14 cellular contexts compared by ENCODE assay signal in the genomic region with DNA sequence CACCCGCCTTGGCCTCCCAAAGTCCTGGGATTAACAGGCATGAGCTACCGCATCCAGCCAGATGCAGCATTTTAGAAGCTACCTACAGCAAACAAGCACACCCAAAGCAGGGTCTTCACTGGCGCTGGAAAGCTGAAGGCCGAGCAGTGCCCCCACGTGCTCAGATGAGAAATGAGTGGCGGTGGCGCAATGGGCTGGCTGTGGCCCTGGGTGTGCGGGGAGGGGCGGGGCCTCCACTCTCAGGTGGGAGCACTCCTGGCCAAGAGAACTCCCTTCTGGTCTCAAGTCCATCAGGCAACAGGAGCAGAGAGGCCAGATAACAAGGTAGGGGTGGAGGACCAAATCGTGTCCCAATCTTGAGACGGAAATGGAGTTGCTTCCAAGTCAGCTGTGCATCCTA. TPM values are rescaled to one million over a fixed set of nuclear protein-coding genes. Genes with fewer than 3 reads are reported as not detected.
DNase-seq lines count a peak whose midpoint lies in the region; TF ChIP-seq lines count a peak whose summit lies in the region.
"Had no signal": no experiment of that assay in that cellular context is flagged by ENCODE, and none has a peak within 500 bp of the region (broad histone marks: within the 10 kb centered on the region; RNA-seq: fewer than 3 reads in every experiment).

No MANE protein-coding gene starts in this region.

- no peaks in the 10 kb centered on the region for H3K9me2 ChIP-seq in GM23248 (ENCODE audit: insufficient read depth)

- POLR2A ChIA-PET in RWPE1 (lab: Yijun Ruan, JAX; ENCODE audit: low non-redundant PET), result no interaction called here

- no peak overlapping the region for H2AFZ ChIP-seq in GM23248

- WGBS in GM23248 (ENCODE audit: low coverage in 1 of 2, low lambda C conversion rate in 2 of 2, missing lambda C conversion rate in 2 of 2), 2 experiments, result 87 to 92% methylated on average over 11 of the region's 11 CpGs
- 76% methylated on average over 5 of the region's 11 CpGs; no CpG with 5 or more reads in 1 of the 2 donors for WGBS in esophagus squamous epithelium, 2 donors

- CTCF ChIA-PET in RWPE1 (lab: Yijun Ruan, JAX), result interaction anchor here (0.6 kb wide), 1 partner anchor 75 kb away, joined by 4 read pairs; no protein-coding TSS in a partner anchor

- H3F3A ChIP-seq in GM23248 (ENCODE audit: insufficient read depth), result peaks cover 12% of the 10 kb centered on the region; the same call in 1 of the 2 replicates

- H4K20me1 ChIP-seq in GM23248 (ENCODE audit: insufficient read depth), result no peaks in the 10 kb centered on the region

- DNase-seq in GM23248 (no peak), RWPE1 (ENCODE audit: low spot score) (no peak), esophagus squamous epithelium (lab: John Stamatoyannopoulos, UW) (no peak), retina (no peak), SHP77 treated with DMSO at 0.1 percent for 48 hours (lab: John Stamatoyannopoulos, UW) (no peak), SW480 (ENCODE audit: low spot score) (no peak)
- DNase-seq: AML-193, Karpas-422, MG63, NCI-H1048, NCI-H1930, NCI-H226, NCI-H524 had no signal

- peaks cover 17% of the 10 kb centered on the region; the same call in 1 of the 2 replicates for H3K36me3 ChIP-seq in GM23248 (ENCODE audit: low read depth)
- peaks cover 0 to 48% (median 7%) of the 10 kb centered on the region in 3 donors for H3K36me3 ChIP-seq in esophagus squamous epithelium
- H3K36me3 ChIP-seq in subcutaneous abdominal adipose tissue (ENCODE audit: control insufficient read depth in 5 of 5, insufficient read depth in 5 of 5, low read length in 5 of 5), result peaks cover 0 to 42% (median 28%) of the 10 kb centered on the region in 5 donors
- H3K36me3 ChIP-seq: MG63 had no signal

- H3K79me2 ChIP-seq in GM23248 (ENCODE audit: insufficient read depth), result peaks cover 100% of the 10 kb centered on the region

- H3K27me3 ChIP-seq in GM23248 (replicated peaks; ENCODE audit: insufficient read depth), result no peaks in the 10 kb centered on the region
- no peaks in the 10 kb centered on the region for H3K27me3 ChIP-seq in esophagus squamous epithelium
- H3K27me3 ChIP-seq in subcutaneous abdominal adipose tissue (ENCODE audit: control insufficient read depth in 5 of 5, insufficient read depth in 4 of 5, low read length in 5 of 5), result no peaks in the 10 kb centered on the region
- H3K27me3 ChIP-seq: MG63 had no signal

- peak overlapping the region; percentile 33 for H3K27ac ChIP-seq in GM23248
- peak overlapping the region; percentile 34 for H3K27ac ChIP-seq in RWPE1
- H3K27ac ChIP-seq in esophagus squamous epithelium, result peak overlapping the region in 3 of 4 donors; percentile 51 to 78 (median 71)
- peak overlapping the region; percentile 65 for H3K27ac ChIP-seq in subcutaneous abdominal adipose tissue (ENCODE audit: low read depth, low read length)

- H3K4me2 ChIP-seq in GM23248 (ENCODE audit: unreplicated experiment), result no peak overlapping the region

- TF ChIP-seq CTCF in RWPE1 (conservative IDR thresholded peaks at IDR 0.05; ENCODE audit: low read depth) (no peak), esophagus squamous epithelium (IDR thresholded peaks at IDR 0.05) (no peak)

- H3K4me1 ChIP-seq in GM23248 (ENCODE audit: insufficient read depth) (peaks cover 27% of the 10 kb centered on the region), esophagus squamous epithelium (peaks cover 35 to 92% (median 36%) of the 10 kb centered on the region in 3 donors), subcutaneous abdominal adipose tissue (ENCODE audit: control insufficient read depth in 5 of 5, insufficient read depth in 5 of 5, low read length in 5 of 5) (peaks cover 14 to 75% (median 66%) of the 10 kb centered on the region in 5 donors)

- H3K9ac ChIP-seq in GM23248 (no peak overlapping the region), subcutaneous abdominal adipose tissue (ENCODE audit: low read length in 5 of 5) (no peak overlapping the region)

- intact Hi-C loops in esophagus squamous epithelium (cut with DNase I), result no loop called here

- no peak overlapping the region for H3K4me3 ChIP-seq in GM23248
- no peak overlapping the region for H3K4me3 ChIP-seq in esophagus squamous epithelium
- H3K4me3 ChIP-seq in subcutaneous abdominal adipose tissue (ENCODE audit: low read depth in 1 of 5, low read length in 5 of 5), result no peak overlapping the region
- H3K4me3 ChIP-seq: MG63 had no signal

- H3K9me3 ChIP-seq in GM23248 (ENCODE audit: low read depth), result no peaks in the 10 kb centered on the region
- H3K9me3 ChIP-seq in esophagus squamous epithelium, result no peaks in the 10 kb centered on the region
- no peaks in the 10 kb centered on the region for H3K9me3 ChIP-seq in subcutaneous abdominal adipose tissue (ENCODE audit: control insufficient read depth in 5 of 5, low read length in 5 of 5)
- H3K9me3 ChIP-seq: MG63 had no signal

- in situ Hi-C loops in GM23248 (cut with MboI), result no loop called here

- no peak for TF ChIP-seq POLR2A in esophagus squamous epithelium (IDR thresholded peaks at IDR 0.05)

RNA-seq across cellular contexts. Expression of a gene that starts 12.1 kb away (rescaled TPM):
- total RNA-seq in GM23248 (2014; rRNA removed; shearing (Covaris generic)), result 18.2 and 29.4 TPM in 2 replicates
- polyA plus RNA-seq in GM23248 (2016; fragmentation: Nextera tagmentation; extraction: Ambion mirVana), result 66.5 and 66.9 TPM in 2 replicates
- total RNA-seq in esophagus squamous epithelium, result 10 to 100 TPM; 17.8 to 29.0 (median 20.2) TPM

RNA-seq across cellular contexts. Expression of a gene that starts 51.3 kb away (rescaled TPM):
- total RNA-seq in GM23248 (2014; rRNA removed; shearing (Covaris generic)), result 5.0 and 9.6 TPM in 2 replicates
- polyA plus RNA-seq in GM23248 (2016; fragmentation: Nextera tagmentation; extraction: Ambion mirVana), result 3.6 and 4.0 TPM in 2 replicates
- 1 to 10 TPM; 2.4 to 5.1 (median 3.2) TPM for total RNA-seq in esophagus squamous epithelium
